In the genomic region with DNA sequence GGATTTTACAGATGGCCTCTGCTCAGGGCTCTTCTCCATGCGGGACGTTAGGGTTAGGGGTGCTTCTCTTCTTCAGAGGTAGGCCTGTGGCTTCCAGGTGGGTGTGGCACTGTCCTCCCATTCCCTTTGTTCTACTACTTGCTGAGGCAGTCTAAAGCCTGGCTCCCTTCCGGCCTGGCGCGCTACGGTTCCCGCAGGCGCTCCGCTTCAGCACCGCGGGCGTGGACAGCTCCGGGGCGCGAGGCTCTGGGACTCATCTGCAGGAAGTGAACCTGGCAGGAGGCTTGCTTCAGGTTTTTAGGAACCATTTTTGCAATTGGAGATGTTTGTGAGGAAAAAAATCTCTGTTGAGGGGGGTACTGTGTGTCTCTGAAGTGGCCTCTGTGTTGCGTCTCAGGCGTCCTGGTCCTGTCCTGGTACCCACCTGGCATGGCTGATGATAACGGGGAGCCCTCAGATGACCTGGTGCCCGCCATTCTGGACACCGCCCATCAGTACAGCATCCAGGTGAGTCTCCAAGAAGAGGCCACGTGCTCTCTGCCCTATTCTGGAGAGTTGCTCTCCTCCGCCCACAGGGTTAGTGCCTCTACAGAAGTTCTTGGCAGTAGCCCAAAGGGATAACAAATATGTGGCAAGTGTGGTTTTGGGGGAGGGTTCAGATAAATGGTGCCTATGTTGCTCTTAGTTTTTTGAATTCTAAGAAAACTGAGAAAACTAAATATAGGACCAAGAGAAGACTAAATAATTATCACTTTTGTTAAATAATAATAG, we compare ENCODE assay signal across 1 cellular context.
TF ChIP-seq lines count a peak whose summit lies in the region.

No MANE protein-coding gene starts in this region.

TF ChIP-seq in GM23338, 12 proteins besides CTCF, POLR2A, EP300 and RAD21 (continued from another document):
- TF ChIP-seq EZH2 (IDR thresholded peaks at IDR 0.05; ENCODE audit: low read depth, unreplicated experiment) (peak; percentile 3), NANOG (IDR thresholded peaks at IDR 0.05; ENCODE audit: borderline replicate concordance) (no peak), POLR2AphosphoS5 (IDR thresholded peaks at IDR 0.05; ENCODE audit: low read depth) (no peak), CREB1 (CRISPR knock-in tag; IDR thresholded peaks at IDR 0.05; ENCODE audit: low read depth) (peak; percentile 21; the same call in 1 of the 2 replicates), JUNB (IDR thresholded peaks at IDR 0.05; ENCODE audit: unreplicated experiment) (no peak), EZH2phosphoT487 (IDR thresholded peaks at IDR 0.05; ENCODE audit: unreplicated experiment) (no peak), STAT1 (IDR thresholded peaks at IDR 0.05; ENCODE audit: unreplicated experiment) (no peak)
- TF ChIP-seq, protein P1, sequence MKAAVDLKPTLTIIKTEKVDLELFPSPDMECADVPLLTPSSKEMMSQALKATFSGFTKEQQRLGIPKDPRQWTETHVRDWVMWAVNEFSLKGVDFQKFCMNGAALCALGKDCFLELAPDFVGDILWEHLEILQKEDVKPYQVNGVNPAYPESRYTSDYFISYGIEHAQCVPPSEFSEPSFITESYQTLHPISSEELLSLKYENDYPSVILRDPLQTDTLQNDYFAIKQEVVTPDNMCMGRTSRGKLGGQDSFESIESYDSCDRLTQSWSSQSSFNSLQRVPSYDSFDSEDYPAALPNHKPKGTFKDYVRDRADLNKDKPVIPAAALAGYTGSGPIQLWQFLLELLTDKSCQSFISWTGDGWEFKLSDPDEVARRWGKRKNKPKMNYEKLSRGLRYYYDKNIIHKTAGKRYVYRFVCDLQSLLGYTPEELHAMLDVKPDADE (IDR thresholded peaks at IDR 0.05) = peak; percentile 32; the same call in 1 of the 2 replicates
- TF ChIP-seq, protein P2, sequence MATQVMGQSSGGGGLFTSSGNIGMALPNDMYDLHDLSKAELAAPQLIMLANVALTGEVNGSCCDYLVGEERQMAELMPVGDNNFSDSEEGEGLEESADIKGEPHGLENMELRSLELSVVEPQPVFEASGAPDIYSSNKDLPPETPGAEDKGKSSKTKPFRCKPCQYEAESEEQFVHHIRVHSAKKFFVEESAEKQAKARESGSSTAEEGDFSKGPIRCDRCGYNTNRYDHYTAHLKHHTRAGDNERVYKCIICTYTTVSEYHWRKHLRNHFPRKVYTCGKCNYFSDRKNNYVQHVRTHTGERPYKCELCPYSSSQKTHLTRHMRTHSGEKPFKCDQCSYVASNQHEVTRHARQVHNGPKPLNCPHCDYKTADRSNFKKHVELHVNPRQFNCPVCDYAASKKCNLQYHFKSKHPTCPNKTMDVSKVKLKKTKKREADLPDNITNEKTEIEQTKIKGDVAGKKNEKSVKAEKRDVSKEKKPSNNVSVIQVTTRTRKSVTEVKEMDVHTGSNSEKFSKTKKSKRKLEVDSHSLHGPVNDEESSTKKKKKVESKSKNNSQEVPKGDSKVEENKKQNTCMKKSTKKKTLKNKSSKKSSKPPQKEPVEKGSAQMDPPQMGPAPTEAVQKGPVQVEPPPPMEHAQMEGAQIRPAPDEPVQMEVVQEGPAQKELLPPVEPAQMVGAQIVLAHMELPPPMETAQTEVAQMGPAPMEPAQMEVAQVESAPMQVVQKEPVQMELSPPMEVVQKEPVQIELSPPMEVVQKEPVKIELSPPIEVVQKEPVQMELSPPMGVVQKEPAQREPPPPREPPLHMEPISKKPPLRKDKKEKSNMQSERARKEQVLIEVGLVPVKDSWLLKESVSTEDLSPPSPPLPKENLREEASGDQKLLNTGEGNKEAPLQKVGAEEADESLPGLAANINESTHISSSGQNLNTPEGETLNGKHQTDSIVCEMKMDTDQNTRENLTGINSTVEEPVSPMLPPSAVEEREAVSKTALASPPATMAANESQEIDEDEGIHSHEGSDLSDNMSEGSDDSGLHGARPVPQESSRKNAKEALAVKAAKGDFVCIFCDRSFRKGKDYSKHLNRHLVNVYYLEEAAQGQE (IDR thresholded peaks at IDR 0.05; ENCODE audit: unreplicated experiment) = peak; percentile 99
